9 cellular contexts compared by ENCODE assay signal in genomic region chr17:76701471-76701967, GRCh38. TPM values are rescaled to one million over a fixed set of nuclear protein-coding genes. Genes with fewer than 3 reads are reported as not detected.
A peak's percentile ranks its signal among the peaks of the same experiment; 100 is the strongest.
DNase-seq lines count a peak whose midpoint lies in the region; ATAC-seq and TF ChIP-seq lines count a peak whose summit lies in the region.
"Had no signal": no experiment of that assay in that cellular context is flagged by ENCODE, and none has a peak within 500 bp of the region (broad histone marks: within the 10 kb centered on the region; RNA-seq: fewer than 3 reads in every experiment).

No MANE protein-coding gene starts in this region.

- no peaks in the 10 kb centered on the region for H3K4me1 Mint-ChIP-seq in activated CD8-positive, alpha-beta T cell treated with anti-CD3 and anti-CD28 coated beads for 36 hours (ENCODE audit: low read depth)

- peaks cover 15% of the 10 kb centered on the region for H4K20me1 ChIP-seq in hepatocyte (ENCODE audit: insufficient read depth, poor library complexity, severe bottlenecking)

- DNase-seq in SJSA1 (ENCODE audit: low read depth in 1 of 2, low spot score in 2 of 2), result no peak
- no peak for DNase-seq in hepatocyte (ENCODE audit: low spot score)
- no peak for DNase-seq in stomach
- DNase-seq in NCI-H748 treated with DMSO at 0.1 percent for 48 hours (lab: John Stamatoyannopoulos, UW), result no peak
- no peak for DNase-seq in activated CD8-positive, alpha-beta T cell treated with anti-CD3 and anti-CD28 coated beads for 36 hours
- no peak for DNase-seq in NCI-H1694 treated with DMSO at 0.1 percent for 48 hours (lab: John Stamatoyannopoulos, UW)
- DNase-seq: activated T-cell treated with anti-CD3 and anti-CD28 coated beads for 4 hours; naive thymus-derived CD4-positive, alpha-beta T cell; NCI-H2107 had no signal

- no peak for TF ChIP-seq EP300 in stomach (IDR thresholded peaks at IDR 0.05)

- H3K4me3 Mint-ChIP-seq in activated CD8-positive, alpha-beta T cell treated with anti-CD3 and anti-CD28 coated beads for 36 hours, result no peak overlapping the region
- H3K4me3 Mint-ChIP-seq: naive thymus-derived CD4-positive, alpha-beta T cell had no signal

- H3K4me3 ChIP-seq in SJSA1 (no peak overlapping the region), hepatocyte (no peak overlapping the region), stomach (peak overlapping the region in 1 of 4 donors; percentile 11)

- H3K9me3 ChIP-seq in SJSA1 (replicated peaks) (no peaks in the 10 kb centered on the region), hepatocyte (ENCODE audit: low read depth) (no peaks in the 10 kb centered on the region), stomach (no peaks in the 10 kb centered on the region)

- H2AFZ ChIP-seq in hepatocyte, result no peak overlapping the region

- TF ChIP-seq POLR2A in stomach (IDR thresholded peaks at IDR 0.05), result no peak

- no peaks in the 10 kb centered on the region for H3K9me2 ChIP-seq in hepatocyte (replicated peaks; ENCODE audit: insufficient read depth)

- no peak overlapping the region for H3K27ac Mint-ChIP-seq in activated CD8-positive, alpha-beta T cell treated with anti-CD3 and anti-CD28 coated beads for 36 hours

- H3K36me3 ChIP-seq in SJSA1, result peaks cover 53% of the 10 kb centered on the region
- H3K36me3 ChIP-seq in hepatocyte (replicated peaks; ENCODE audit: insufficient read depth, low read depth), result no peaks in the 10 kb centered on the region
- H3K36me3 ChIP-seq in stomach, result no peaks in the 10 kb centered on the region

- H3K36me3 Mint-ChIP-seq in activated CD8-positive, alpha-beta T cell treated with anti-CD3 and anti-CD28 coated beads for 36 hours (ENCODE audit: low read depth), result no peaks in the 10 kb centered on the region
- H3K36me3 Mint-ChIP-seq: naive thymus-derived CD4-positive, alpha-beta T cell had no signal

- H3K9me3 Mint-ChIP-seq in activated CD8-positive, alpha-beta T cell treated with anti-CD3 and anti-CD28 coated beads for 36 hours, result no peaks in the 10 kb centered on the region
- H3K9me3 Mint-ChIP-seq: naive thymus-derived CD4-positive, alpha-beta T cell had no signal

- peaks cover 79% of the 10 kb centered on the region for H3K79me2 ChIP-seq in hepatocyte

- TF ChIP-seq CTCF in hepatocyte (IDR thresholded peaks at IDR 0.05; ENCODE audit: poor library complexity) (no peak), stomach (IDR thresholded peaks at IDR 0.05) (no peak)
- TF ChIP-seq CTCF in activated CD8-positive, alpha-beta T cell treated with anti-CD3 and anti-CD28 coated beads for 36 hours (IDR thresholded peaks at IDR 0.05), result no peak

- CTCF ChIA-PET in activated CD8-positive, alpha-beta T cell treated with anti-CD3 and anti-CD28 coated beads for 36 hours (lab: Charles Lee), result interaction anchor here (0.7 to 1.5 kb wide), 2 partner anchors 13 to 20 kb away, joined by 3 to 4 read pairs; no protein-coding TSS in a partner anchor

- H3K4me2 ChIP-seq in hepatocyte, result peak overlapping the region; percentile 63

- ATAC-seq in activated CD8-positive, alpha-beta T cell treated with anti-CD3 and anti-CD28 coated beads for 36 hours, result no peak

- intact Hi-C loops in stomach (cut with DNase I; ENCODE audit: low total_unique reads), result no loop called here
- intact Hi-C loops in activated CD8-positive, alpha-beta T cell treated with anti-CD3 and anti-CD28 coated beads for 36 hours (cut with micrococcal nuclease), result no loop called here

- H3K4me1 ChIP-seq in SJSA1 (replicated peaks), result peaks cover 61% of the 10 kb centered on the region
- peaks cover 39% of the 10 kb centered on the region for H3K4me1 ChIP-seq in hepatocyte (ENCODE audit: insufficient read depth)
- H3K4me1 ChIP-seq in stomach, result peaks cover 27 to 75% (median 52%) of the 10 kb centered on the region in 4 donors

- H3K27ac ChIP-seq in SJSA1 (peak overlapping the region; percentile 80), hepatocyte (peak overlapping the region; percentile 77), stomach (peak overlapping the region; percentile 73 to 87 (median 86))

- no peaks in the 10 kb centered on the region for H3K27me3 Mint-ChIP-seq in activated CD8-positive, alpha-beta T cell treated with anti-CD3 and anti-CD28 coated beads for 36 hours

- POLR2A ChIA-PET in activated CD8-positive, alpha-beta T cell treated with anti-CD3 and anti-CD28 coated beads for 36 hours (lab: Charles Lee), result no interaction called here

- H3K27me3 ChIP-seq in SJSA1 (replicated peaks) (no peaks in the 10 kb centered on the region), hepatocyte (no peaks in the 10 kb centered on the region), stomach (no peaks in the 10 kb centered on the region)

- 38% methylated on average over 11 of the region's 11 CpGs for WGBS in hepatocyte (ENCODE audit: low lambda C conversion rate, missing lambda C conversion rate)
- 43 to 72% (median 64%) methylated on average over 11 of the region's 11 CpGs for WGBS in stomach, 5 donors

RNA-seq across cellular contexts. Expression of gene MXRA7, which starts 9.2 kb away (rescaled TPM):
- 362 and 546 TPM in 2 replicates for total RNA-seq in SJSA1 (2014; rRNA removed; shearing (Covaris generic))
- 101 and 102 TPM in 2 replicates for total RNA-seq in hepatocyte
- 117 and 138 TPM in 2 replicates for polyA plus RNA-seq in hepatocyte
- 100 to 1,000 TPM in 2 of 5 donors, 10 to 100 TPM in 3; 41.4 to 209 (median 86.9) TPM for total RNA-seq in stomach
- polyA plus RNA-seq in stomach, result 100 to 1,000 TPM in 1 of 3 donors, 10 to 100 TPM in 2; 44.5 to 102 (median 54.5) TPM
- 1 to 10 TPM; 8.4 to 8.6 TPM for total RNA-seq in activated CD8-positive, alpha-beta T cell treated with anti-CD3 and anti-CD28 coated beads for 36 hours

RNA-seq across cellular contexts. Expression of gene JMJD6, which starts 24.9 kb away (rescaled TPM):
- 48.4 and 97.4 TPM in 2 replicates for total RNA-seq in SJSA1 (2014; rRNA removed; shearing (Covaris generic))
- total RNA-seq in hepatocyte (19.3 and 19.5 TPM in 2 replicates), stomach (10 to 100 TPM in 3 of 5 donors, 1 to 10 TPM in 2; 9.3 to 47.3 (median 16.5) TPM)
- polyA plus RNA-seq in hepatocyte (34.5 and 44.8 TPM in 2 replicates), stomach (10 to 100 TPM; 25.8 to 32.5 (median 28.5) TPM)
- total RNA-seq in activated CD8-positive, alpha-beta T cell treated with anti-CD3 and anti-CD28 coated beads for 36 hours, result 10 to 100 TPM; 77.9 to 80.3 TPM

RNA-seq across cellular contexts. Expression of gene METTL23, which starts 25.1 kb away (rescaled TPM):
- total RNA-seq in SJSA1 (2014; rRNA removed; shearing (Covaris generic)), result 52.3 and 59.4 TPM in 2 replicates
- total RNA-seq in hepatocyte (36.6 and 36.8 TPM in 2 replicates), stomach (10 to 100 TPM in 4 of 5 donors, 1 to 10 TPM in 1; 1.2 to 72.1 (median 15.5) TPM)
- polyA plus RNA-seq in hepatocyte (48.0 and 56.5 TPM in 2 replicates), stomach (10 to 100 TPM; 35.4 to 42.0 (median 35.6) TPM)
- total RNA-seq in activated CD8-positive, alpha-beta T cell treated with anti-CD3 and anti-CD28 coated beads for 36 hours, result 10 to 100 TPM; 30.7 to 30.9 TPM

RNA-seq across cellular contexts. Expression of gene SRSF2, which starts 35.6 kb away (rescaled TPM):
- 376 and 384 TPM in 2 replicates for total RNA-seq in SJSA1 (2014; rRNA removed; shearing (Covaris generic))
- total RNA-seq in hepatocyte (152 and 157 TPM in 2 replicates), stomach (100 to 1,000 TPM; 166 to 340 (median 280) TPM)
- polyA plus RNA-seq in hepatocyte (152 and 173 TPM in 2 replicates), stomach (100 to 1,000 TPM in 2 of 3 donors, 10 to 100 TPM in 1; 96.4 to 166 (median 106) TPM)
- 100 to 1,000 TPM; 344 to 364 TPM for total RNA-seq in activated CD8-positive, alpha-beta T cell treated with anti-CD3 and anti-CD28 coated beads for 36 hours

RNA-seq across cellular contexts. Expression of gene MFSD11, which starts 36.4 kb away (rescaled TPM):
- 21.5 and 37.3 TPM in 2 replicates for total RNA-seq in SJSA1 (2014; rRNA removed; shearing (Covaris generic))
- total RNA-seq in hepatocyte (59.4 and 66.6 TPM in 2 replicates), stomach (10 to 100 TPM in 4 of 5 donors, 1 to 10 TPM in 1; 7.0 to 66.1 (median 46.8) TPM)
- polyA plus RNA-seq in hepatocyte (35.4 and 43.5 TPM in 2 replicates), stomach (10 to 100 TPM in 1 of 3 donors, 1 to 10 TPM in 2; 7.2 to 11.2 (median 9.3) TPM)
- total RNA-seq in activated CD8-positive, alpha-beta T cell treated with anti-CD3 and anti-CD28 coated beads for 36 hours, result 10 to 100 TPM; 17.0 to 17.6 TPM

Comparison
In these comparisons a context has a peak if more than half of its experiments do, and no peak if none do; other contexts are left out.
1. RNA of gene MXRA7, which starts 9.2 kb away (total RNA-seq): 362 to 546 TPM in SJSA1, 101 to 102 TPM in hepatocyte and 41.4 to 209 TPM in stomach; 8.4 to 8.6 TPM in activated CD8-positive, alpha-beta T cell treated with anti-CD3 and anti-CD28 coated beads for 36 hours; every median in the first group is over 4 times any median in the second.
2. Peak in every context shown above with its lines, with median percentiles within 50 percentile points of each other: H3K27ac ChIP-seq.